1 cellular context compared by ENCODE assay signal in the genomic region with DNA sequence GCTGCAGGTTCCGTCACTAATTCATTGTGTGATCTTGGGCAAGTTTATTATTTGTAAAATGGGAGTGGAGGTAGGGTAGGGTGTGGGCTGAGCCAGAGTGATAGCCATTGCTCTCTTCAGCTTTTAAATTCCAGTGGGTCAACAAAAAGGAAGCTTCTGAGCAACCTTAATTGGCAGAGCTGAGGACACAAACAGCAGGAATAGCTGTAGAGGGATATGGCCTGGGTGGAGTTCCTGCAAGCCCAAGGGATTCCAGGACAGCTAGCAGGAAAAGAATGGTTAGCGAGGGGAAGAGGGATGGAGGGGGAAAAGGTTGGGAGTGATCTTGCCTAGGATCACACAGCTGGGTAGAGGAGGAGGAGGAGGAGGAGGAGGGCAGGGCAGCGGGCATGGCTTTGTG.
TF ChIP-seq lines count a peak whose summit lies in the region.

No MANE protein-coding gene starts in this region.

TF ChIP-seq in GM23338, 12 proteins besides CTCF, POLR2A, EP300 and RAD21 (continued from another document):
- TF ChIP-seq ZNF462 (CRISPR knock-in tag; IDR thresholded peaks at IDR 0.05) (no peak), ZNF331 (CRISPR knock-in tag; IDR thresholded peaks at IDR 0.05; ENCODE audit: low read depth) (no peak), REST (IDR thresholded peaks at IDR 0.05; ENCODE audit: unreplicated experiment) (no peak), ZNF114 (CRISPR knock-in tag; IDR thresholded peaks at IDR 0.05) (no peak), ETS1 (IDR thresholded peaks at IDR 0.05) (no peak), EZH2 (IDR thresholded peaks at IDR 0.05; ENCODE audit: low read depth, unreplicated experiment) (no peak), EZH2phosphoT487 (IDR thresholded peaks at IDR 0.05; ENCODE audit: unreplicated experiment) (no peak), STAT1 (IDR thresholded peaks at IDR 0.05; ENCODE audit: unreplicated experiment) (no peak), POLR2AphosphoS5 (IDR thresholded peaks at IDR 0.05; ENCODE audit: low read depth) (no peak), CREB1 (CRISPR knock-in tag; IDR thresholded peaks at IDR 0.05; ENCODE audit: low read depth) (no peak)
